Comparison of ENCODE assay signal across 11 cellular contexts in genomic region chr3:147120029-147120428, GRCh38.
A peak's percentile ranks its signal among the peaks of the same experiment; 100 is the strongest.
DNase-seq lines count a peak whose midpoint lies in the region; ATAC-seq and TF ChIP-seq lines count a peak whose summit lies in the region.
"Had no signal": no experiment of that assay in that cellular context is flagged by ENCODE, and none has a peak within 500 bp of the region (broad histone marks: within the 10 kb centered on the region; RNA-seq: fewer than 3 reads in every experiment).

No MANE protein-coding gene starts in this region.

- peaks cover 5% of the 10 kb centered on the region for H3K9me3 Mint-ChIP-seq in osteocyte (ENCODE audit: unreplicated experiment)

- H3K4me3 Mint-ChIP-seq in osteocyte (ENCODE audit: unreplicated experiment): peak overlapping the region; percentile 38

- no peaks in the 10 kb centered on the region for H3K36me3 Mint-ChIP-seq in osteocyte (ENCODE audit: unreplicated experiment)

- no peaks in the 10 kb centered on the region for H3K36me3 ChIP-seq in MG63
- H3K36me3 ChIP-seq: BLaER1 had no signal

- no peaks in the 10 kb centered on the region for H3K9me3 ChIP-seq in MG63
- H3K9me3 ChIP-seq: BLaER1 had no signal

- no peaks in the 10 kb centered on the region for H3K27me3 Mint-ChIP-seq in osteocyte (ENCODE audit: unreplicated experiment)

- H3K27me3 ChIP-seq in MG63: no peaks in the 10 kb centered on the region
- H3K27me3 ChIP-seq: BLaER1 had no signal

- no peak for ATAC-seq in GM21825 (IDR thresholded peaks at IDR 0.05; ENCODE audit: unreplicated experiment)

- peak overlapping the region; percentile 84 for H3K27ac Mint-ChIP-seq in osteocyte (ENCODE audit: unreplicated experiment)

- DNase-seq in NCI-H1417 (lab: John Stamatoyannopoulos, UW): peak in 2 of 3 experiments; percentile 6 to 61
- DNase-seq in NCI-H1417 treated with DMSO at 0.1 percent for 48 hours (lab: John Stamatoyannopoulos, UW): no peak
- peak; percentile 6 for DNase-seq in NB4 (ENCODE audit: low read depth)
- DNase-seq in dermis blood vessel endothelial cell: peak; percentile 24
- no peak for DNase-seq in osteocyte (ENCODE audit: extremely low spot score, unreplicated experiment)
- no peak for DNase-seq in SKM-1 (lab: John Stamatoyannopoulos, UW; ENCODE audit: unreplicated experiment)
- DNase-seq in MG63: no peak
- DNase-seq: activated T-cell treated with anti-CD3 and anti-CD28 coated beads, Interleukin-2, amount 50 U/mL, for 1 hour; NCI-H2029 had no signal

- peaks cover 29% of the 10 kb centered on the region for H3K4me1 Mint-ChIP-seq in osteocyte (ENCODE audit: unreplicated experiment)

- no peak overlapping the region for H3K4me3 ChIP-seq in NB4 (ENCODE audit: low read depth, low read length)
- no peak overlapping the region for H3K4me3 ChIP-seq in MG63
- H3K4me3 ChIP-seq: BLaER1 had no signal

- TF ChIP-seq CTCF in NB4 (IDR thresholded peaks at IDR 0.05; ENCODE audit: low read depth, low read length) (no peak), osteocyte (IDR thresholded peaks at IDR 0.05) (peak; percentile 72)

- TF ChIP-seq POLR2A in NB4 (IDR thresholded peaks at IDR 0.05; ENCODE audit: extremely low read depth, insufficient read length): no peak

Comparison
In these comparisons a context has a peak if more than half of its experiments do, and no peak if none do; other contexts are left out.
1. DNase-seq: peak in NCI-H1417 (2 of 3), NB4 (single experiment) and dermis blood vessel endothelial cell (single experiment); none in NCI-H1417 treated with DMSO at 0.1 percent for 48 hours (single experiment), osteocyte (single experiment), SKM-1 (single experiment) and MG63 (single experiment).